In the genomic region with DNA sequence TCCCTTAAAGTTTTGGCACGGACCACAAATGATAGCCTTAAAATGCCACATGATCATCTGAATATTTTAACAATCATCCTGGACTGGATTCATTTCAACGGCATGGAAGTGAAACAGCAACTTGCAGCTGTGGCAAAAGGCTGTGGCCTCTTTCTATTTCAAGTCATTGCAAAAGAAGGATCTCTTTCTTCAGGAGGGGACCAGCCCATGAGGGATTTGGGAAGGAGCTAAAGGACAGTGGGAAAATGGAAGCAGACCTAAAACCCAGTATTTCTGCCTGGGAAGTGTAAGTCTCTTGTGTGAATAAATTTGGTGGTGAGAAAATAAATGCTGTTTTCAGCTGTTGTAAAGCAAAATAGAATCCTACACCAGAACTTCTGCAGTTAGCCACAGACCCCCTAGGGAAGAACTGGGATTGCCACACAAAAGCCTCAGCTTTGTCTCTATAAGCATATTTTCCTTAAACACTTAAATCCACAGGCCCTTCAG, we compare ENCODE assay signal across 9 cellular contexts.
DNase-seq lines count a peak whose midpoint lies in the region; ATAC-seq, FAIRE-seq and TF ChIP-seq lines count a peak whose summit lies in the region.
"Had no signal": no experiment of that assay in that cellular context is flagged by ENCODE, and none has a peak within 500 bp of the region (broad histone marks: within the 10 kb centered on the region; RNA-seq: fewer than 3 reads in every experiment).

No MANE protein-coding gene starts in this region.

- H3K4me1 ChIP-seq in MM.1S (ENCODE audit: low read length) (peaks cover 8% of the 10 kb centered on the region), kidney (ENCODE audit: control insufficient read depth in 1 of 2, insufficient read depth in 1 of 2, low read depth in 1 of 2, low read length in 2 of 2) (peaks cover 14% of the 10 kb centered on the region in 2 donors), subcutaneous abdominal adipose tissue (ENCODE audit: control insufficient read depth in 5 of 5, insufficient read depth in 5 of 5, low read length in 5 of 5) (peaks cover 17 to 61% (median 57%) of the 10 kb centered on the region in 5 donors)

- no peaks in the 10 kb centered on the region for H3F3A ChIP-seq in MM.1S (ENCODE audit: insufficient read depth, low read length)

- DNase-seq in MM.1S (no peak), bronchial epithelial cell (ENCODE audit: low read depth) (peak; percentile 82), kidney (no peak), substantia nigra (lab: John Stamatoyannopoulos, UW) (no peak), SK-N-DZ (ENCODE audit: low spot score) (no peak)
- DNase-seq in CD4-positive, alpha-beta T cell, result no peak
- DNase-seq: NCI-H1436 had no signal

- ATAC-seq in CD4-positive, alpha-beta T cell (ENCODE audit: poor library complexity), result no peak
- no peak for ATAC-seq in HG03045 (IDR thresholded peaks at IDR 0.05; ENCODE audit: unreplicated experiment)

- H3K4me1 Mint-ChIP-seq in CD4-positive, alpha-beta T cell (ENCODE audit: low read depth), result no peaks in the 10 kb centered on the region

- intact Hi-C loops in kidney (cut with DNase I), result no loop called here
- intact Hi-C loops in CD4-positive, alpha-beta T cell (cut with DNase I, micrococcal nuclease), result no loop called here

- no peak overlapping the region for H3K4me3 Mint-ChIP-seq in CD4-positive, alpha-beta T cell

- no peak for FAIRE-seq in bronchial epithelial cell (lab: Jason Lieb, UNC)
- FAIRE-seq in kidney (lab: Jason Lieb, UNC), result no peak

- no peak overlapping the region for H3K27ac Mint-ChIP-seq in CD4-positive, alpha-beta T cell

- no peak overlapping the region for H2AFZ ChIP-seq in MM.1S (ENCODE audit: low read length)

- no peaks in the 10 kb centered on the region for H3K79me2 ChIP-seq in MM.1S (ENCODE audit: low read length)

- H3K9ac ChIP-seq in MM.1S (ENCODE audit: low read length), result no peak overlapping the region
- H3K9ac ChIP-seq in kidney (ENCODE audit: low read length in 2 of 2), result peak overlapping the region in 1 of 2 donors; percentile 23
- peak overlapping the region in 4 of 5 donors; percentile 2 to 39 (median 12) for H3K9ac ChIP-seq in subcutaneous abdominal adipose tissue (ENCODE audit: low read length in 5 of 5)

- peak overlapping the region; percentile 31; the same call in 1 of the 2 replicates for H3K4me2 ChIP-seq in MM.1S (ENCODE audit: low read depth, low read length)

- peaks cover 55% of the 10 kb centered on the region for H3K36me3 Mint-ChIP-seq in CD4-positive, alpha-beta T cell (ENCODE audit: low read depth)

- H3K9me2 ChIP-seq in MM.1S (replicated peaks; ENCODE audit: insufficient read depth, low read length), result no peaks in the 10 kb centered on the region

- H3K27ac ChIP-seq in MM.1S (ENCODE audit: low read length) (no peak overlapping the region), kidney (ENCODE audit: low read depth in 2 of 2, low read length in 2 of 2) (peak overlapping the region; percentile 5 to 18), subcutaneous abdominal adipose tissue (ENCODE audit: low read depth, low read length) (peak overlapping the region; percentile 83), substantia nigra (ENCODE audit: low read depth, low read length, poor library complexity, severe bottlenecking) (no peak overlapping the region)
- H3K27ac ChIP-seq in CD4-positive, alpha-beta T cell (ENCODE audit: low read depth, low read length), result no peak overlapping the region

- H3K27me3 ChIP-seq in MM.1S (replicated peaks; ENCODE audit: insufficient read depth, low read length) (no peaks in the 10 kb centered on the region), bronchial epithelial cell (ENCODE audit: control insufficient read depth, insufficient read depth, low read length) (no peaks in the 10 kb centered on the region), subcutaneous abdominal adipose tissue (ENCODE audit: control insufficient read depth in 5 of 5, insufficient read depth in 4 of 5, low read length in 5 of 5) (no peaks in the 10 kb centered on the region)
- no peaks in the 10 kb centered on the region for H3K27me3 ChIP-seq in CD4-positive, alpha-beta T cell (ENCODE audit: control insufficient read depth, insufficient read depth, low read length)

- H3K27me3 Mint-ChIP-seq in CD4-positive, alpha-beta T cell, result no peaks in the 10 kb centered on the region

- H4K20me1 ChIP-seq in MM.1S (ENCODE audit: insufficient read depth, low read length), result no peaks in the 10 kb centered on the region

- no peak for TF ChIP-seq CTCF in MM.1S (IDR thresholded peaks at IDR 0.05; ENCODE audit: low read length)
- TF ChIP-seq CTCF in bronchial epithelial cell (IDR thresholded peaks at IDR 0.05; ENCODE audit: insufficient read depth, low read length, severe bottlenecking), result no peak
- TF ChIP-seq CTCF in kidney (IDR thresholded peaks at IDR 0.05; ENCODE audit: borderline replicate concordance, extremely low read depth, insufficient read depth), result no peak
- TF ChIP-seq CTCF in CD4-positive, alpha-beta T cell (IDR thresholded peaks at IDR 0.05), result no peak

- H3K4me3 ChIP-seq in MM.1S (ENCODE audit: low read length), result no peak overlapping the region
- H3K4me3 ChIP-seq in bronchial epithelial cell (ENCODE audit: low read depth, low read length), result no peak overlapping the region
- H3K4me3 ChIP-seq in kidney (ENCODE audit: low read length in 2 of 2), result no peak overlapping the region
- peak overlapping the region in 3 of 5 donors; percentile 23 to 30 (median 26) for H3K4me3 ChIP-seq in subcutaneous abdominal adipose tissue (ENCODE audit: low read depth in 1 of 5, low read length in 5 of 5)

- H3K36me3 ChIP-seq in MM.1S (replicated peaks; ENCODE audit: insufficient read depth, low read length) (no peaks in the 10 kb centered on the region), bronchial epithelial cell (ENCODE audit: control insufficient read depth, insufficient read depth, low read length) (no peaks in the 10 kb centered on the region), kidney (ENCODE audit: control insufficient read depth in 1 of 2, insufficient read depth in 2 of 2, low read length in 2 of 2) (no peaks in the 10 kb centered on the region), subcutaneous abdominal adipose tissue (ENCODE audit: control insufficient read depth in 5 of 5, insufficient read depth in 5 of 5, low read length in 5 of 5) (no peaks in the 10 kb centered on the region)

- CTCF ChIA-PET in CD4-positive, alpha-beta T cell (lab: Charles Lee), result interaction anchor here (0.8 kb wide), 1 partner anchor 150 kb away, joined by 3 read pairs; no protein-coding TSS in a partner anchor

- H3K9me3 ChIP-seq in MM.1S (replicated peaks; ENCODE audit: insufficient read depth, low read length) (no peaks in the 10 kb centered on the region), kidney (ENCODE audit: control insufficient read depth in 1 of 2, low read length in 2 of 2) (no peaks in the 10 kb centered on the region), subcutaneous abdominal adipose tissue (ENCODE audit: control insufficient read depth in 5 of 5, low read length in 5 of 5) (no peaks in the 10 kb centered on the region)
- H3K9me3 ChIP-seq in CD4-positive, alpha-beta T cell (ENCODE audit: control insufficient read depth, low read length), result no peaks in the 10 kb centered on the region

- H3K9me3 Mint-ChIP-seq in CD4-positive, alpha-beta T cell, result no peaks in the 10 kb centered on the region

- POLR2A ChIA-PET in CD4-positive, alpha-beta T cell (lab: Charles Lee), result no interaction called here

Comparison
In these comparisons a context has a peak if more than half of its experiments do, and no peak if none do; other contexts are left out.
1. H3K27ac ChIP-seq: peak in kidney (2 of 2) and subcutaneous abdominal adipose tissue (single experiment); none in MM.1S (single experiment), CD4-positive, alpha-beta T cell (single experiment) and substantia nigra (single experiment).
2. H3K4me3 ChIP-seq: peak in subcutaneous abdominal adipose tissue (3 of 5); none in MM.1S (single experiment), bronchial epithelial cell (single experiment) and kidney (0 of 2).